Comparison of ENCODE assay signal across 8 cellular contexts in genomic region chr11:209275-210121, GRCh38. TPM values are rescaled to one million over a fixed set of nuclear protein-coding genes. Genes with fewer than 3 reads are reported as not detected.
DNase-seq lines count a peak whose midpoint lies in the region; FAIRE-seq and TF ChIP-seq lines count a peak whose summit lies in the region.

No MANE protein-coding gene starts in this region.

- H3K4me1 ChIP-seq in mononuclear cell (ENCODE audit: insufficient read depth, low read length), result peaks cover 40% of the 10 kb centered on the region

- no peaks in the 10 kb centered on the region for H3K9me3 Mint-ChIP-seq in IgD-negative memory B cell

- H3K4me3 ChIP-seq in cardiac fibroblast (replicated peaks in 1 of 2; ENCODE audit: low read depth in 2 of 2, low read length in 2 of 2) (peak overlapping the region; percentile 97 to 98), mononuclear cell (ENCODE audit: low read length) (peak overlapping the region; percentile 64)

- FAIRE-seq in D721Med (lab: Jason Lieb, UNC), result no peak

- peak; percentile 10 for TF ChIP-seq CTCF in cardiac fibroblast (IDR thresholded peaks at IDR 0.05; ENCODE audit: low read depth, low read length)
- TF ChIP-seq CTCF in D721Med (IDR thresholded peaks at IDR 0.05; ENCODE audit: insufficient read depth, missing control alignments), result no peak

- peaks cover 0 to 20% (median 7%) of the 10 kb centered on the region in 3 donors for H3K4me1 Mint-ChIP-seq in IgD-negative memory B cell

- H3K27me3 ChIP-seq in mononuclear cell (ENCODE audit: insufficient read depth, low read length), result no peaks in the 10 kb centered on the region

- H3K27ac Mint-ChIP-seq in IgD-negative memory B cell, result peak overlapping the region; percentile 62 to 98 (median 92)

- DNase-seq in AG08395 (ENCODE audit: low spot score) (peak; percentile 20), cardiac fibroblast (ENCODE audit: low read depth in 2 of 2) (peak; percentile 12 to 31), D721Med (ENCODE audit: insufficient read length, low spot score) (no peak), amniotic stem cell (lab: John Stamatoyannopoulos, UW) (no peak), D341Med (ENCODE audit: low spot score) (no peak), DMS 273 treated with DMSO at 0.1 percent for 48 hours (lab: John Stamatoyannopoulos, UW) (no peak)

- H3K4me3 Mint-ChIP-seq in IgD-negative memory B cell, result peak overlapping the region; percentile 96 to 99 (median 98)

- no peaks in the 10 kb centered on the region for H3K27me3 Mint-ChIP-seq in IgD-negative memory B cell

- H3K36me3 Mint-ChIP-seq in IgD-negative memory B cell, result no peaks in the 10 kb centered on the region

- H3K9me3 ChIP-seq in mononuclear cell (ENCODE audit: low read depth, low read length), result no peaks in the 10 kb centered on the region

RNA-seq across cellular contexts. Expression of gene RIC8A, which starts 2.0 kb away (rescaled TPM):
- polyA plus RNA-seq in IgD-negative memory B cell, result 65.7 TPM
- 53.4 TPM for total RNA-seq in mononuclear cell

RNA-seq across cellular contexts. Expression of gene BET1L, which starts 2.3 kb away (rescaled TPM):
- polyA plus RNA-seq in IgD-negative memory B cell, result 44.4 TPM
- 20.6 TPM for total RNA-seq in mononuclear cell

RNA-seq across cellular contexts. Expression of gene SCGB1C1, which starts 16.6 kb away (rescaled TPM):
- polyA plus RNA-seq in IgD-negative memory B cell, result not detected
- total RNA-seq in mononuclear cell, result not detected

RNA-seq across cellular contexts. Expression of gene SIRT3, which starts 26.6 kb away (rescaled TPM):
- polyA plus RNA-seq in IgD-negative memory B cell, result 11.6 TPM
- total RNA-seq in mononuclear cell, result 6.2 TPM

RNA-seq across cellular contexts. Expression of gene PSMD13, which starts 27.3 kb away (rescaled TPM):
- 179 TPM for polyA plus RNA-seq in IgD-negative memory B cell
- total RNA-seq in mononuclear cell, result 62.5 TPM

Comparison
In these comparisons a context has a peak if more than half of its experiments do, and no peak if none do; other contexts are left out.
1. DNase-seq: peak in AG08395 (single experiment) and cardiac fibroblast (2 of 2); none in D721Med (single experiment), amniotic stem cell (single experiment), D341Med (single experiment) and DMS 273 treated with DMSO at 0.1 percent for 48 hours (single experiment).